In genomic region chr11:9802291-9802861, GRCh38 we compare ENCODE assay signal across 10 cellular contexts.
DNase-seq lines count a peak whose midpoint lies in the region; ATAC-seq and TF ChIP-seq lines count a peak whose summit lies in the region.
"Had no signal": no experiment of that assay in that cellular context is flagged by ENCODE, and none has a peak within 500 bp of the region (broad histone marks: within the 10 kb centered on the region; RNA-seq: fewer than 3 reads in every experiment).

No MANE protein-coding gene starts in this region.

- WGBS in heart right ventricle, 2 donors, result 40 to 41% methylated on average over 3 of the region's 3 CpGs

- H3K36me3 ChIP-seq in adipocyte (ENCODE audit: control insufficient read depth, insufficient read depth, low read length, severe bottlenecking), result peaks cover 25% of the 10 kb centered on the region
- H3K36me3 ChIP-seq in heart right ventricle, result peaks cover 0 to 35% (median 10%) of the 10 kb centered on the region in 9 donors
- peaks cover 8 to 29% (median 11%) of the 10 kb centered on the region in 5 donors for H3K36me3 ChIP-seq in subcutaneous abdominal adipose tissue (ENCODE audit: control insufficient read depth in 5 of 5, insufficient read depth in 5 of 5, low read length in 5 of 5)

- H3K27me3 ChIP-seq in adipocyte (replicated peaks; ENCODE audit: control insufficient read depth, insufficient read depth, low read length) (no peaks in the 10 kb centered on the region), heart right ventricle (no peaks in the 10 kb centered on the region), subcutaneous abdominal adipose tissue (ENCODE audit: control insufficient read depth in 5 of 5, insufficient read depth in 4 of 5, low read length in 5 of 5) (no peaks in the 10 kb centered on the region)
- H3K27me3 ChIP-seq: right lobe of liver had no signal

- no peaks in the 10 kb centered on the region for H3K9me3 ChIP-seq in adipocyte (ENCODE audit: control insufficient read depth, low read length)
- no peaks in the 10 kb centered on the region for H3K9me3 ChIP-seq in heart right ventricle
- peaks cover 0 to 2% (median 0%) of the 10 kb centered on the region in 5 donors for H3K9me3 ChIP-seq in subcutaneous abdominal adipose tissue (ENCODE audit: control insufficient read depth in 5 of 5, low read length in 5 of 5)
- H3K9me3 ChIP-seq: right lobe of liver had no signal

- H3K27ac ChIP-seq in heart right ventricle, result peak overlapping the region in 8 of 10 donors; percentile 13 to 84 (median 70)
- H3K27ac ChIP-seq in subcutaneous abdominal adipose tissue (ENCODE audit: low read depth, low read length), result peak overlapping the region; percentile 69
- H3K27ac ChIP-seq: right lobe of liver had no signal

- H3K9ac ChIP-seq in adipocyte (ENCODE audit: low read length) (peak overlapping the region; percentile 78), subcutaneous abdominal adipose tissue (ENCODE audit: low read length in 5 of 5) (peak overlapping the region in 1 of 5 donors; percentile 15)

- DNase-seq in HS-27A (ENCODE audit: low read depth) (peak; percentile 69), adipocyte (ENCODE audit: low read depth) (peak; percentile 93), heart right ventricle (no peak), GDM1 (lab: John Stamatoyannopoulos, UW) (no peak), Ammon's horn (ENCODE audit: low spot score) (no peak)
- DNase-seq: activated B cell treated with CpG ODN at 0.5 μM for 24 hours, right lobe of liver had no signal

- peak in 7 of 8 donors; percentile 62 to 89 (median 86) for ATAC-seq in heart right ventricle
- ATAC-seq in HG03108 (IDR thresholded peaks at IDR 0.05; ENCODE audit: unreplicated experiment), result no peak
- no peak for ATAC-seq in GM18909 (IDR thresholded peaks at IDR 0.05; ENCODE audit: poor library complexity, unreplicated experiment)
- ATAC-seq: right lobe of liver had no signal

- intact Hi-C loops in heart right ventricle (cut with DNase I), result no loop called here

- TF ChIP-seq CTCF in heart right ventricle (IDR thresholded peaks at IDR 0.05), result no peak

- H3K4me3 ChIP-seq in adipocyte (ENCODE audit: low read length) (no peak overlapping the region), heart right ventricle (no peak overlapping the region), subcutaneous abdominal adipose tissue (ENCODE audit: low read depth in 1 of 5, low read length in 5 of 5) (no peak overlapping the region)
- H3K4me3 ChIP-seq: right lobe of liver had no signal

- H3K4me1 ChIP-seq in adipocyte (ENCODE audit: control insufficient read depth, insufficient read depth, low read length), result peaks cover 62% of the 10 kb centered on the region
- peaks cover 7 to 39% (median 34%) of the 10 kb centered on the region in 9 donors for H3K4me1 ChIP-seq in heart right ventricle
- H3K4me1 ChIP-seq in subcutaneous abdominal adipose tissue (ENCODE audit: control insufficient read depth in 5 of 5, insufficient read depth in 5 of 5, low read length in 5 of 5), result peaks cover 0 to 24% (median 16%) of the 10 kb centered on the region in 5 donors
- H3K4me1 ChIP-seq: right lobe of liver had no signal

Comparison
In these comparisons a context has a peak if more than half of its experiments do, and no peak if none do; other contexts are left out.
1. DNase-seq: peak in HS-27A (single experiment) and adipocyte (single experiment); none in heart right ventricle (0 of 2), GDM1 (single experiment) and Ammon's horn (single experiment).
2. ATAC-seq: peak in heart right ventricle (7 of 8); none in HG03108 (single experiment) and GM18909 (single experiment).